22 cellular contexts compared by ENCODE assay signal in genomic region chr4:55186123-55186522, GRCh38.
DNase-seq lines count a peak whose midpoint lies in the region; ATAC-seq, FAIRE-seq and TF ChIP-seq lines count a peak whose summit lies in the region.
"Had no signal": no experiment of that assay in that cellular context is flagged by ENCODE, and none has a peak within 500 bp of the region (broad histone marks: within the 10 kb centered on the region; RNA-seq: fewer than 3 reads in every experiment).

No MANE protein-coding gene starts in this region.

- H3K4me3 ChIP-seq in H1 (ENCODE audit: extremely low read depth in 1 of 4, insufficient read depth in 2 of 4, low read depth in 3 of 4, low read length in 4 of 4): peak overlapping the region in 1 of 4 experiments; percentile 8; a peak in 1 of 8 replicates
- H3K4me3 ChIP-seq: colonic mucosa, suprapubic skin had no signal

- H3K4me1 ChIP-seq in H1 (replicated peaks in 1 of 4; ENCODE audit: control insufficient read depth in 3 of 4, insufficient read depth in 4 of 4, low read length in 3 of 4): peaks cover 6 to 19% (median 12%) of the 10 kb centered on the region in 4 experiments; a peak in 6 of 7 replicates
- H3K4me1 ChIP-seq: colonic mucosa had no signal

- H3K27me3 Mint-ChIP-seq in nephron (ENCODE audit: low read depth): no peaks in the 10 kb centered on the region

- ATAC-seq in GM18868 (IDR thresholded peaks at IDR 0.05; ENCODE audit: unreplicated experiment): no peak
- no peak for ATAC-seq in esophagus mucosa
- ATAC-seq: activated T-helper 17 cell treated with anti-CD3 and anti-CD28 coated beads, Interleukin-2, amount 50 U/mL, for 72 hours; T-helper 17 cell had no signal

- no peaks in the 10 kb centered on the region for H3K23me2 ChIP-seq in H1 (ENCODE audit: low read depth, low read length)

- H3K4me3 Mint-ChIP-seq in nephron: no peak overlapping the region
- H3K4me3 Mint-ChIP-seq: activated B cell treated with CpG ODN at 0.5 μM for 24 hours; activated T-helper 17 cell treated with anti-CD3 and anti-CD28 coated beads, Interleukin-2, amount 50 U/mL, for 72 hours; B cell; IgD-negative memory B cell; T-helper 17 cell had no signal

- H4K20me1 ChIP-seq in H1 (replicated peaks in 1 of 2; ENCODE audit: control insufficient read depth in 1 of 2, insufficient read depth in 2 of 2, low read length in 2 of 2): no peaks in the 10 kb centered on the region

- 0 out of 2 replicates have a peak overlapping the region, but pooled peaks have one; percentile 29 for H3K18ac ChIP-seq in H1 (ENCODE audit: extremely low read depth, low read length)

- H3K9ac ChIP-seq in H1 (replicated peaks in 1 of 4; ENCODE audit: extremely low read depth in 1 of 4, low read depth in 3 of 4, low read length in 3 of 4): no peak overlapping the region

- H4K8ac ChIP-seq in H1 (ENCODE audit: extremely low read depth, insufficient read depth, low read length): no peak overlapping the region

- peak; percentile 55 for FAIRE-seq in H1 (lab: Jason Lieb, UNC)
- FAIRE-seq: kidney had no signal

- H3K9me3 Mint-ChIP-seq in nephron: peaks cover 8% of the 10 kb centered on the region
- H3K9me3 Mint-ChIP-seq: activated B cell treated with CpG ODN at 0.5 μM for 24 hours; activated T-helper 17 cell treated with anti-CD3 and anti-CD28 coated beads, Interleukin-2, amount 50 U/mL, for 72 hours had no signal

- no peak for TF ChIP-seq POLR2A in H1 (IDR thresholded peaks at IDR 0.05; ENCODE audit: control extremely low read depth in 1 of 2, low read depth in 2 of 2, low read length in 2 of 2)

- peak overlapping the region; percentile 33; the same call in 1 of the 2 replicates for H2AK5ac ChIP-seq in H1 (ENCODE audit: low read depth, low read length)

- H2BK20ac ChIP-seq in H1 (ENCODE audit: low read length): peak overlapping the region; percentile 98

- H3K27ac ChIP-seq in H1 (ENCODE audit: low read depth, low read length): no peak overlapping the region
- H3K27ac ChIP-seq: colonic mucosa, RWPE1, suprapubic skin had no signal

- no peaks in the 10 kb centered on the region for H3K9me3 ChIP-seq in H1 (ENCODE audit: insufficient read depth in 2 of 2, low read depth in 1 of 2, low read length in 1 of 2)
- H3K9me3 ChIP-seq: colonic mucosa, suprapubic skin had no signal

- H3K4ac ChIP-seq in H1 (replicated peaks; ENCODE audit: insufficient read length, low read depth, low read length): no peak overlapping the region

- no peaks in the 10 kb centered on the region for H3K36me3 Mint-ChIP-seq in nephron (ENCODE audit: low read depth)
- H3K36me3 Mint-ChIP-seq: IgD-negative memory B cell had no signal

- POLR2A ChIA-PET in H1 (lab: Charles Lee; ENCODE audit: partially characterized antibody): interaction anchor here (0.6 to 1.0 kb wide), 2 partner anchors 10 to 61 kb away, joined by 3 read pairs; partner anchors contain the start of gene KDR

- TF ChIP-seq EP300 in H1 (IDR thresholded peaks at IDR 0.05; ENCODE audit: borderline replicate concordance in 1 of 2, low read depth in 2 of 2, low read length in 2 of 2): no peak

- CTCF ChIA-PET in H1 (lab: Charles Lee; ENCODE audit: partially characterized antibody): interaction anchor here (1.0 to 5.4 kb wide), 22 partner anchors 11 to 211 kb away, joined by 3 to 54 read pairs (median 10); partner anchors contain the start of genes KDR and SRD5A3

- no peaks in the 10 kb centered on the region for H3K79me1 ChIP-seq in H1 (ENCODE audit: low read depth, low read length)

- H2BK5ac ChIP-seq in H1 (ENCODE audit: low read depth, low read length): peak overlapping the region; percentile 82; the same call in 1 of the 2 replicates

- H2BK15ac ChIP-seq in H1 (ENCODE audit: low read length): no peak overlapping the region; the same call in 1 of the 2 replicates

- no peak for TF ChIP-seq RAD21 in H1 (IDR thresholded peaks at IDR 0.05 in 1 of 2, conservative IDR thresholded peaks at IDR 0.05 in 1 of 2; ENCODE audit: low read depth in 2 of 2, low read length in 2 of 2)

- peak overlapping the region; percentile 94 for H2BK120ac ChIP-seq in H1 (replicated peaks; ENCODE audit: low read depth, low read length)

- no peak overlapping the region for H3K14ac ChIP-seq in H1 (ENCODE audit: insufficient read length)

- TF ChIP-seq CTCF in H1 (IDR thresholded peaks at IDR 0.05; ENCODE audit: control extremely low read depth in 1 of 3, insufficient read depth in 1 of 3, low read depth in 1 of 3, low read length in 3 of 3): peak in 1 of 3 experiments; percentile 34; a peak in 1 of 4 replicates
- TF ChIP-seq CTCF in nephron (IDR thresholded peaks at IDR 0.05; ENCODE audit: unreplicated experiment in 3 of 3): peak in 1 of 3 experiments; percentile 13

- H2BK12ac ChIP-seq in H1 (ENCODE audit: low read depth, low read length): no peak overlapping the region

- no peak overlapping the region for H2AFZ ChIP-seq in H1 (ENCODE audit: low read length)

- H3K56ac ChIP-seq in H1 (replicated peaks; ENCODE audit: insufficient read length, low read depth, low read length): no peak overlapping the region

- H4K91ac ChIP-seq in H1 (replicated peaks; ENCODE audit: insufficient read length, low read length): peak overlapping the region; percentile 67

- H3K79me2 ChIP-seq in H1 (ENCODE audit: control insufficient read depth in 1 of 2, insufficient read depth in 2 of 2, low read length in 2 of 2): no peaks in the 10 kb centered on the region

- peak overlapping the region in 2 of 3 experiments; percentile 95 to 97 for H3K27ac Mint-ChIP-seq in nephron
- H3K27ac Mint-ChIP-seq: activated B cell treated with CpG ODN at 0.5 μM for 24 hours; activated T-helper 17 cell treated with anti-CD3 and anti-CD28 coated beads, Interleukin-2, amount 50 U/mL, for 72 hours; B cell; IgD-negative memory B cell; T-helper 17 cell had no signal

- peaks cover 44% of the 10 kb centered on the region for H3K4me1 Mint-ChIP-seq in nephron
- H3K4me1 Mint-ChIP-seq: activated B cell treated with CpG ODN at 0.5 μM for 24 hours; activated T-helper 17 cell treated with anti-CD3 and anti-CD28 coated beads, Interleukin-2, amount 50 U/mL, for 72 hours; B cell; IgD-negative memory B cell had no signal

- DNase-seq in ELR (ENCODE audit: low read depth) (peak; percentile 26), Kasumi-1 (lab: John Stamatoyannopoulos, UW) (peak; percentile 62 to 72), H1 (ENCODE audit: low read depth in 1 of 2, low spot score in 2 of 2) (no peak), SHP77 treated with DMSO at 0.1 percent for 48 hours (lab: John Stamatoyannopoulos, UW) (no peak), AG08395 (ENCODE audit: low spot score) (no peak)
- DNase-seq: activated B cell treated with CpG ODN at 0.5 μM for 24 hours; activated CD8-positive, alpha-beta memory T cell treated with anti-CD3 and anti-CD28 coated beads for 24 hours; colonic mucosa; H7; kidney; MV-4-11; NCI-H82; occipital lobe; T-helper 17 cell had no signal

- H3K27me3 ChIP-seq in H1 (replicated peaks in 1 of 4; ENCODE audit: control insufficient read depth in 3 of 4, extremely low read depth in 1 of 4, insufficient read depth in 3 of 4, low read length in 3 of 4): no peaks in the 10 kb centered on the region
- H3K27me3 ChIP-seq: colonic mucosa, suprapubic skin had no signal

- no peak overlapping the region for H3K23ac ChIP-seq in H1 (ENCODE audit: insufficient read length)

- no peaks in the 10 kb centered on the region for H3K36me3 ChIP-seq in H1 (ENCODE audit: control insufficient read depth in 2 of 4, insufficient read depth in 4 of 4, low read length in 3 of 4)
- H3K36me3 ChIP-seq: colonic mucosa, suprapubic skin had no signal

- H4K5ac ChIP-seq in H1 (ENCODE audit: insufficient read length, low read depth, low read length): no peak overlapping the region

- peak overlapping the region in 1 of 2 experiments; percentile 15; a peak in 1 of 4 replicates for H3K4me2 ChIP-seq in H1 (ENCODE audit: insufficient read depth in 1 of 2, low read depth in 2 of 2, low read length in 2 of 2)

TF ChIP-seq in H1, 55 proteins besides CTCF, POLR2A, EP300 and RAD21:
- TF ChIP-seq FOSL1 (IDR thresholded peaks at IDR 0.05; ENCODE audit: insufficient read depth, low read depth, low read length): no peak
- no peak for TF ChIP-seq BACH1 (IDR thresholded peaks at IDR 0.05; ENCODE audit: low read length)
- no peak for TF ChIP-seq JUN (IDR thresholded peaks at IDR 0.05; ENCODE audit: low read depth, low read length)
- no peak for TF ChIP-seq CBX5 (IDR thresholded peaks at IDR 0.05; ENCODE audit: low read depth, low read length)
- no peak for TF ChIP-seq CTBP2 (IDR thresholded peaks at IDR 0.05; ENCODE audit: borderline replicate concordance, insufficient read depth, insufficient read length, low read length)

Comparison
In these comparisons a context has a peak if more than half of its experiments do, and no peak if none do; other contexts are left out.
1. DNase-seq: peak in ELR (single experiment) and Kasumi-1 (2 of 2); none in H1 (0 of 2), SHP77 treated with DMSO at 0.1 percent for 48 hours (single experiment) and AG08395 (single experiment).